In genomic region chr12:50056629-50056976, GRCh38 we compare ENCODE assay signal across 9 cellular contexts. TPM values are rescaled to one million over a fixed set of nuclear protein-coding genes. Genes with fewer than 3 reads are reported as not detected.
DNase-seq lines count a peak whose midpoint lies in the region; ATAC-seq and TF ChIP-seq lines count a peak whose summit lies in the region.
"Had no signal": no experiment of that assay in that cellular context is flagged by ENCODE, and none has a peak within 500 bp of the region (broad histone marks: within the 10 kb centered on the region; RNA-seq: fewer than 3 reads in every experiment).

No MANE protein-coding gene starts in this region.

- peaks cover 36% of the 10 kb centered on the region for H3K27me3 ChIP-seq in smooth muscle cell (ENCODE audit: low read depth)
- H3K27me3 ChIP-seq in spleen (replicated peaks in 1 of 7): peaks cover 0 to 91% (median 34%) of the 10 kb centered on the region in 7 donors

- H3K4me3 ChIP-seq in SK-N-MC (peak overlapping the region; percentile 77), fibroblast of pulmonary artery (replicated peaks; ENCODE audit: low read depth, low read length) (peak overlapping the region; percentile 60), smooth muscle cell (peak overlapping the region; percentile 76), spleen (peak overlapping the region in 3 of 8 donors; percentile 52 to 80 (median 60))

- no peaks in the 10 kb centered on the region for H3F3A ChIP-seq in smooth muscle cell (ENCODE audit: low read depth)

- TF ChIP-seq CTCF in fibroblast of pulmonary artery (IDR thresholded peaks at IDR 0.05; ENCODE audit: low read length, missing control alignments) (no peak), smooth muscle cell (IDR thresholded peaks at IDR 0.05; ENCODE audit: borderline replicate concordance, insufficient read depth, poor library complexity, severe bottlenecking) (no peak), spleen (IDR thresholded peaks at IDR 0.05 in 8 of 11, conservative IDR thresholded peaks at IDR 0.05 in 3 of 11) (no peak)

- H3K9ac ChIP-seq in SK-N-MC (ENCODE audit: insufficient read length) (no peak overlapping the region), smooth muscle cell (ENCODE audit: low read depth) (no peak overlapping the region)

- peak overlapping the region; percentile 95 for H3K4me2 ChIP-seq in smooth muscle cell

- intact Hi-C loops in spleen (cut with DNase I; ENCODE audit: low total_unique reads): loop anchor here (5.0 to 10.0 kb wide), 2 partner anchors 89 to 282 kb away; no protein-coding TSS in a partner anchor

- H3K79me2 ChIP-seq in smooth muscle cell (ENCODE audit: low read depth): no peaks in the 10 kb centered on the region

- no peaks in the 10 kb centered on the region for H3K9me3 ChIP-seq in SK-N-MC (ENCODE audit: low read depth, low read length)
- H3K9me3 ChIP-seq in smooth muscle cell (replicated peaks; ENCODE audit: low read depth): no peaks in the 10 kb centered on the region
- no peaks in the 10 kb centered on the region for H3K9me3 ChIP-seq in spleen

- H3K4me1 ChIP-seq in smooth muscle cell (ENCODE audit: low read depth) (peaks cover 12% of the 10 kb centered on the region), spleen (peaks cover 7 to 40% (median 26%) of the 10 kb centered on the region in 6 donors)

- 41% methylated on average over 3 of the region's 3 CpGs for WGBS in smooth muscle cell (ENCODE audit: low lambda C conversion rate)
- WGBS in spleen, 5 donors: 4 to 19% (median 15%) methylated on average over 3 of the region's 3 CpGs

- TF ChIP-seq POLR2A in spleen (IDR thresholded peaks at IDR 0.05): no peak

- peak; percentile 70 for DNase-seq in NCI-H82 (lab: John Stamatoyannopoulos, UW)
- no peak for DNase-seq in NCI-H82 treated with DMSO at 0.1 percent for 48 hours (lab: John Stamatoyannopoulos, UW; ENCODE audit: unreplicated experiment)
- DNase-seq in SK-N-MC (ENCODE audit: low read depth, low spot score): no peak
- DNase-seq in fibroblast of pulmonary artery (ENCODE audit: low read depth): no peak
- no peak for DNase-seq in smooth muscle cell (lab: John Stamatoyannopoulos, UW; ENCODE audit: unreplicated experiment)
- DNase-seq in NCI-H1105 treated with DMSO at 0.1 percent for 48 hours (lab: John Stamatoyannopoulos, UW): no peak
- DNase-seq in spleen: no peak

- H3K36me3 ChIP-seq in SK-N-MC (ENCODE audit: insufficient read depth, low read length) (no peaks in the 10 kb centered on the region), smooth muscle cell (ENCODE audit: low read depth) (no peaks in the 10 kb centered on the region), spleen (no peaks in the 10 kb centered on the region)
- H3K36me3 ChIP-seq: brain microvascular endothelial cell had no signal

- H3K27ac ChIP-seq in SK-N-MC (no peak overlapping the region), smooth muscle cell (ENCODE audit: low read depth) (no peak overlapping the region), spleen (no peak overlapping the region)
- H3K27ac ChIP-seq: brain microvascular endothelial cell had no signal

- H4K20me1 ChIP-seq in smooth muscle cell (ENCODE audit: low read depth): no peaks in the 10 kb centered on the region

- no peak overlapping the region for H2AFZ ChIP-seq in smooth muscle cell (ENCODE audit: low read depth)

- ATAC-seq in HG02840 (IDR thresholded peaks at IDR 0.05; ENCODE audit: low FRiP score, unreplicated experiment): no peak

RNA-seq across cellular contexts. Expression of gene ASIC1, which starts 0.8 kb away (rescaled TPM):
- total RNA-seq in smooth muscle cell (0.36 and 0.45 TPM in 2 replicates), spleen (1 to 10 TPM in 2 of 7 donors, under 1 TPM in 5; 0.26 to 1.3 (median 0.54) TPM)
- polyA plus RNA-seq in smooth muscle cell (0.69 and 1.5 TPM in 2 replicates), spleen (under 1 TPM; 0.16 to 0.33 (median 0.22) TPM)

RNA-seq across cellular contexts. Expression of gene SMARCD1, which starts 28.5 kb away (rescaled TPM):
- total RNA-seq in smooth muscle cell (39.6 and 47.8 TPM in 2 replicates), spleen (10 to 100 TPM; 47.3 to 85.7 (median 60.3) TPM)
- polyA plus RNA-seq in smooth muscle cell (24.1 and 28.3 TPM in 2 replicates), spleen (10 to 100 TPM; 17.4 to 25.3 (median 18.1) TPM)

RNA-seq across cellular contexts. Expression of gene RACGAP1, which starts 31.3 kb away (rescaled TPM):
- total RNA-seq in smooth muscle cell (18.3 and 52.3 TPM in 2 replicates), spleen (10 to 100 TPM in 4 of 7 donors, 1 to 10 TPM in 3; 8.1 to 21.1 (median 11.3) TPM)
- polyA plus RNA-seq in smooth muscle cell (11.4 and 13.7 TPM in 2 replicates), spleen (1 to 10 TPM; 3.4 to 6.9 (median 5.8) TPM)

RNA-seq across cellular contexts. Expression of gene GPD1, which starts 47.2 kb away (rescaled TPM):
- not detected in 2 replicates for total RNA-seq in smooth muscle cell
- 0.24 TPM in 1 of 2 replicates, not detected in the other for polyA plus RNA-seq in smooth muscle cell
- under 1 TPM in 6 of 7 donors, not detected in 1; 0.13 to 0.79 (median 0.45) TPM for total RNA-seq in spleen
- polyA plus RNA-seq in spleen: under 1 TPM; 0.44 to 0.72 (median 0.48) TPM

RNA-seq across cellular contexts. Expression of gene COX14, which starts 55.4 kb away (rescaled TPM):
- total RNA-seq in smooth muscle cell: 14.7 and 18.6 TPM in 2 replicates
- polyA plus RNA-seq in smooth muscle cell: 67.9 and 71.3 TPM in 2 replicates
- 10 to 100 TPM; 45.9 to 68.2 (median 52.7) TPM for total RNA-seq in spleen
- 100 to 1,000 TPM in 1 of 3 donors, 10 to 100 TPM in 2; 75.5 to 116 (median 81.9) TPM for polyA plus RNA-seq in spleen
